ENCODE assay signal across 8 cellular contexts in the genomic region with DNA sequence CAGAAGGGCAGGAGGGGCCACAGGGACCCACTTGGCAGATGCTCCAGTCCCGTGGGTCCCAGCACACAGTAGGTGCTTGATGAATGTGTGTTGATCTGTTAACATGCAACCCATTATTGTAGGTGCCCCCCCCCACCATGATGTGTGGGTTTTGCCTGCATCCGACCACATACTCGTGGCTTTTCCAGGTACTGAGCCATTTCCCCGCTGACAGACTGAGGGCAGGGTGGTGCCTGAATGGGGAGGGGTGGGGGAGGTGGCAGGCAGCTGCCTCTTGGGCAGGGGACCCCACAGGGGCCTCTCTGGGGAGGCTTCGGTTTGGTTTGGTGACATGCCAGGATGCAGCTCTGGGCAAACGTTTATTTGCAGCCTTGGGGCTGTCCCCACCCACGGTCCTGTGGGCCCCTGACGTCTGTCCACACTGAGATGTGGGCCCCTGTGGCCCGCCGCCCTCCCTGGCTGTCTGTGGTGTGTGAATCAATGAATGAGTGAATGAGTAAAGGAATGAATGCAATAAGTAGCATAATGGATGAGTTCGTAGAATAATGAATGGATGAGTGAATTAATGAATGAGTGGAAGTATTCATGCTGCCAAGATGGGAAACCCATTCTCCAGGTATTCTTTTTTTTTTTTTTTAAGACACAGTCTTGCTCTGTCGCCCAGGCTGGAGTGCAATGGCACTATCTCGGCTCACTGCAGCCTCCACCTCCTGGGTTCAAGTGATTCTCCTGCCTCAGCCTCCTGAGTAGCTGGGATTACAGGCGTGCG. TPM values are rescaled to one million over a fixed set of nuclear protein-coding genes. Genes with fewer than 3 reads are reported as not detected.
DNase-seq lines count a peak whose midpoint lies in the region; ATAC-seq and TF ChIP-seq lines count a peak whose summit lies in the region.

No MANE protein-coding gene starts in this region.

- H3K27me3 ChIP-seq in smooth muscle cell (ENCODE audit: low read depth), result no peaks in the 10 kb centered on the region

- peaks cover 24% of the 10 kb centered on the region for H3F3A ChIP-seq in smooth muscle cell (ENCODE audit: low read depth)

- H3K4me1 ChIP-seq in smooth muscle cell (ENCODE audit: low read depth), result peaks cover 22% of the 10 kb centered on the region

- peak; percentile 62 for DNase-seq in Right ventricle myocardium superior
- DNase-seq in Right ventricle myocardium inferior (ENCODE audit: missing footprints), result no peak
- peak; percentile 96 for DNase-seq in activated CD4-positive, alpha-beta T cell treated with anti-CD3 and anti-CD28 coated beads, Interleukin-2, amount 10 ng/mL, durations not matched to agents 24 days and 14 days
- peak; percentile 72 for DNase-seq in effector CD4-positive, alpha-beta T cell
- peak; percentile 24 for DNase-seq in smooth muscle cell (lab: John Stamatoyannopoulos, UW; ENCODE audit: unreplicated experiment)

- peak overlapping the region; percentile 86 for H3K4me3 Mint-ChIP-seq in activated CD4-positive, alpha-beta T cell treated with anti-CD3 and anti-CD28 coated beads, Interleukin-2, amount 10 ng/mL, durations not matched to agents 24 days and 14 days

- peaks cover 15% of the 10 kb centered on the region for H3K36me3 Mint-ChIP-seq in activated CD4-positive, alpha-beta T cell treated with anti-CD3 and anti-CD28 coated beads, Interleukin-2, amount 10 ng/mL, durations not matched to agents 24 days and 14 days (ENCODE audit: low read depth)

- no peaks in the 10 kb centered on the region for H3K9me3 ChIP-seq in smooth muscle cell (replicated peaks; ENCODE audit: low read depth)

- H3K4me1 Mint-ChIP-seq in activated CD4-positive, alpha-beta T cell treated with anti-CD3 and anti-CD28 coated beads, Interleukin-2, amount 10 ng/mL, durations not matched to agents 24 days and 14 days, result peaks cover 68% of the 10 kb centered on the region

- no peaks in the 10 kb centered on the region for H3K36me3 ChIP-seq in smooth muscle cell (ENCODE audit: low read depth)

- intact Hi-C loops in Right ventricle myocardium superior (cut with DNase I), result no loop called here
- intact Hi-C loops in Right ventricle myocardium inferior (cut with DNase I), result no loop called here
- intact Hi-C loops in activated CD4-positive, alpha-beta T cell treated with anti-CD3 and anti-CD28 coated beads, Interleukin-2, amount 10 ng/mL, durations not matched to agents 24 days and 14 days (cut with micrococcal nuclease), result loop anchor here (1.0 to 10.0 kb wide), 6 partner anchors 9 to 286 kb away; a partner anchor contains a TSS

- H3K4me2 ChIP-seq in smooth muscle cell, result peak overlapping the region; percentile 87

- H3K27me3 Mint-ChIP-seq in activated CD4-positive, alpha-beta T cell treated with anti-CD3 and anti-CD28 coated beads, Interleukin-2, amount 10 ng/mL, durations not matched to agents 24 days and 14 days, result no peaks in the 10 kb centered on the region

- H3K79me2 ChIP-seq in smooth muscle cell (ENCODE audit: low read depth), result no peaks in the 10 kb centered on the region

- peak overlapping the region; percentile 98 for H3K27ac Mint-ChIP-seq in activated CD4-positive, alpha-beta T cell treated with anti-CD3 and anti-CD28 coated beads, Interleukin-2, amount 10 ng/mL, durations not matched to agents 24 days and 14 days

- no peak overlapping the region for H2AFZ ChIP-seq in smooth muscle cell (ENCODE audit: low read depth)

- H3K4me3 ChIP-seq in smooth muscle cell, result no peak overlapping the region

- no peak for TF ChIP-seq CTCF in smooth muscle cell (IDR thresholded peaks at IDR 0.05; ENCODE audit: borderline replicate concordance, insufficient read depth, poor library complexity, severe bottlenecking)

- H3K27ac ChIP-seq in smooth muscle cell (ENCODE audit: low read depth), result peak overlapping the region; percentile 98

- ATAC-seq in Right ventricle myocardium superior (ENCODE audit: poor library complexity) (no peak), Right ventricle myocardium inferior (no peak), GM21717 (IDR thresholded peaks at IDR 0.05; ENCODE audit: unreplicated experiment) (no peak), HG03280 (IDR thresholded peaks at IDR 0.05; ENCODE audit: unreplicated experiment) (no peak), HG03135 (IDR thresholded peaks at IDR 0.05; ENCODE audit: unreplicated experiment) (no peak)

- peaks cover 13% of the 10 kb centered on the region for H3K9me3 Mint-ChIP-seq in activated CD4-positive, alpha-beta T cell treated with anti-CD3 and anti-CD28 coated beads, Interleukin-2, amount 10 ng/mL, durations not matched to agents 24 days and 14 days

- no peaks in the 10 kb centered on the region for H4K20me1 ChIP-seq in smooth muscle cell (ENCODE audit: low read depth)

- WGBS in smooth muscle cell (ENCODE audit: low lambda C conversion rate), result 45% methylated on average over 15 of the region's 15 CpGs

- H3K9ac ChIP-seq in smooth muscle cell (ENCODE audit: low read depth), result no peak overlapping the region

RNA-seq across cellular contexts. Expression of a gene that starts 9.0 kb away (rescaled TPM):
- total RNA-seq in Right ventricle myocardium superior (107 TPM), Right ventricle myocardium inferior (113 TPM), smooth muscle cell (79.9 and 164 TPM in 2 replicates)
- 382 and 413 TPM in 2 replicates for total RNA-seq in activated CD4-positive, alpha-beta T cell treated with anti-CD3 and anti-CD28 coated beads, Interleukin-2, amount 10 ng/mL, durations not matched to agents 24 days and 14 days
- polyA plus RNA-seq in smooth muscle cell, result 464 and 497 TPM in 2 replicates

RNA-seq across cellular contexts. Expression of a gene that starts 16.2 kb away (rescaled TPM):
- total RNA-seq in Right ventricle myocardium superior (0.35 TPM), Right ventricle myocardium inferior (0.43 TPM), smooth muscle cell (3.9 and 4.9 TPM in 2 replicates)
- total RNA-seq in activated CD4-positive, alpha-beta T cell treated with anti-CD3 and anti-CD28 coated beads, Interleukin-2, amount 10 ng/mL, durations not matched to agents 24 days and 14 days, result 2.3 and 3.0 TPM in 2 replicates
- 2.5 and 5.8 TPM in 2 replicates for polyA plus RNA-seq in smooth muscle cell

RNA-seq across cellular contexts. Expression of a gene that starts 32.4 kb away (rescaled TPM):
- total RNA-seq in Right ventricle myocardium superior (103 TPM), Right ventricle myocardium inferior (106 TPM), smooth muscle cell (116 and 121 TPM in 2 replicates)
- total RNA-seq in activated CD4-positive, alpha-beta T cell treated with anti-CD3 and anti-CD28 coated beads, Interleukin-2, amount 10 ng/mL, durations not matched to agents 24 days and 14 days, result 217 and 225 TPM in 2 replicates
- polyA plus RNA-seq in smooth muscle cell, result 156 and 177 TPM in 2 replicates

RNA-seq across cellular contexts. Expression of a gene that starts 50.0 kb away (rescaled TPM):
- total RNA-seq in Right ventricle myocardium superior (33.6 TPM), Right ventricle myocardium inferior (29.3 TPM), smooth muscle cell (11.1 and 11.7 TPM in 2 replicates)
- total RNA-seq in activated CD4-positive, alpha-beta T cell treated with anti-CD3 and anti-CD28 coated beads, Interleukin-2, amount 10 ng/mL, durations not matched to agents 24 days and 14 days, result 14.6 and 18.5 TPM in 2 replicates
- polyA plus RNA-seq in smooth muscle cell, result 4.5 and 8.7 TPM in 2 replicates
